1 cellular context compared by ENCODE assay signal in the genomic region with DNA sequence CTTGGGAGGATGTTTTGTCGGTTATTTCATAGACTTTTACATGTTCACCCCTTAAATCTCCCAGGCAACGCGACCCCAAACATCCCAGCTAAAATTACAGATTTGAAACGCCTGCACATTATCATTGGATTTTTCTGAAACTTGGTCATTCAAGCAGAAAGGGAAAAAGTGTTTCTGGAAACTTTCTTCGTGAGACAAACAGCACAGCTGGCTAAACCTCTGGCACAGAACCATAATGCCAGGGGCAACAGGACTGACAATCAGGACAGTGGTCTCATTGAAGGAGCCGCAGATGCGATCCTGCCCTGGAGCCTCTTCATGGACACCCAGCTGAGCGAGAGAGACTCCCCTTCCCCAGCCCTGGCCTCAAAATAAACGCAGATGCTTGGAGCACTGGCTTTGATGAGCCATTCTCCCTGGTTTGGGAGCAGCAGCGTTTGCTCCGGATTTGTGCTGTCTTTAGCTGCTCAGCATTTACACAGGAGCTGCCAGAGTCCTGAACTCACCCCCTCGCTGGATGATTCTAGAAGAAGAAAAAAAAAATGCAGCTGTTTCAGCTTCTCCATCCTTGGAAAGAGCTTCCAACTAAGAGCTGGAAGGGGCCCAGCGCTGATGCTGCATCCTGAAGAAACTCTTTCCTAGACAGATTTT.
TF ChIP-seq lines count a peak whose summit lies in the region.

No MANE protein-coding gene starts in this region.

TF ChIP-seq in SK-N-SH, 30 proteins besides CTCF, POLR2A, EP300 and RAD21 (continued from another document):
- no peak for TF ChIP-seq TEAD4 (IDR thresholded peaks at IDR 0.05; ENCODE audit: borderline replicate concordance, insufficient read depth)
